10 cellular contexts compared by ENCODE assay signal in genomic region chr14:69651653-69652052, GRCh38. TPM values are rescaled to one million over a fixed set of nuclear protein-coding genes. Genes with fewer than 3 reads are reported as not detected.
DNase-seq lines count a peak whose midpoint lies in the region; ATAC-seq and TF ChIP-seq lines count a peak whose summit lies in the region.
"Had no signal": no experiment of that assay in that cellular context is flagged by ENCODE, and none has a peak within 500 bp of the region (broad histone marks: within the 10 kb centered on the region; RNA-seq: fewer than 3 reads in every experiment).

No MANE protein-coding gene starts in this region.

- no peak overlapping the region for H3T11ph ChIP-seq in H9 (ENCODE audit: low read length)

- peaks cover 72% of the 10 kb centered on the region for H3K4me1 ChIP-seq in DOHH2 (ENCODE audit: control insufficient read depth, low read length)
- H3K4me1 ChIP-seq in Peyer's patch, result peaks cover 19 to 90% (median 51%) of the 10 kb centered on the region in 4 donors
- H3K4me1 ChIP-seq in prostate gland (replicated peaks), result peaks cover 22% of the 10 kb centered on the region
- peaks cover 39% of the 10 kb centered on the region for H3K4me1 ChIP-seq in ovary (ENCODE audit: insufficient read depth)
- H3K4me1 ChIP-seq in H9 (ENCODE audit: insufficient read depth, low read length), result no peaks in the 10 kb centered on the region; the same call in 1 of the 2 replicates
- H3K4me1 ChIP-seq in endodermal cell (ENCODE audit: control insufficient read depth, insufficient read depth, low read length), result peaks cover 17% of the 10 kb centered on the region

- H3K4me1 Mint-ChIP-seq in H9, result peaks cover 34 to 44% of the 10 kb centered on the region in 2 experiments
- H3K4me1 Mint-ChIP-seq in endodermal cell, result peaks cover 54% of the 10 kb centered on the region

- intact Hi-C loops in prostate gland (cut with DNase I) (loop anchor here (5.0 kb wide), 1 partner anchor 34 kb away; no protein-coding TSS in a partner anchor), ovary (cut with DNase I) (no loop called here)

- no peak overlapping the region for H2BK20ac ChIP-seq in H9 (ENCODE audit: low read depth, low read length, poor library complexity, severe bottlenecking)

- peak overlapping the region; percentile 69; the same call in 1 of the 2 replicates for H3K4me3 ChIP-seq in DOHH2 (ENCODE audit: low read length)
- no peak overlapping the region for H3K4me3 ChIP-seq in Peyer's patch
- H3K4me3 ChIP-seq in prostate gland, result no peak overlapping the region
- no peak overlapping the region for H3K4me3 ChIP-seq in ovary
- no peak overlapping the region for H3K4me3 ChIP-seq in endodermal cell (ENCODE audit: low read length)

- TF ChIP-seq POLR2A in Peyer's patch (IDR thresholded peaks at IDR 0.05) (no peak), prostate gland (IDR thresholded peaks at IDR 0.05) (no peak), ovary (IDR thresholded peaks at IDR 0.05) (no peak)

- no peak overlapping the region for H3K18ac ChIP-seq in H9 (ENCODE audit: insufficient read length, low read depth, low read length)

- peaks cover 20% of the 10 kb centered on the region for H3F3A ChIP-seq in DOHH2 (ENCODE audit: control insufficient read depth, insufficient read depth)

- no peak overlapping the region for H2BK15ac ChIP-seq in H9 (ENCODE audit: low read depth, low read length)

- no peak for DNase-seq in Peyer's patch
- DNase-seq in prostate gland (ENCODE audit: low spot score), result no peak
- DNase-seq in ovary, result no peak
- no peak for DNase-seq in H9
- DNase-seq in endodermal cell, result no peak
- DNase-seq: NCI-H187 had no signal

- H3K27ac ChIP-seq in DOHH2 (ENCODE audit: low read depth, low read length), result peak overlapping the region; percentile 89
- H3K27ac ChIP-seq in Peyer's patch, result peak overlapping the region; percentile 82 to 94 (median 88)
- H3K27ac ChIP-seq in prostate gland, result peak overlapping the region; percentile 33 to 52
- H3K27ac ChIP-seq in ovary, result peak overlapping the region in 1 of 2 donors; percentile 79
- H3K27ac ChIP-seq in H9 (ENCODE audit: insufficient read length, low read depth, low read length), result no peak overlapping the region
- H3K27ac ChIP-seq in endodermal cell (ENCODE audit: low read depth, low read length), result no peak overlapping the region

- H3K36me3 Mint-ChIP-seq in H9 (ENCODE audit: insufficient read depth in 1 of 3, low read depth in 3 of 3), result no peaks in the 10 kb centered on the region
- H3K36me3 Mint-ChIP-seq in endodermal cell (ENCODE audit: low read depth), result no peaks in the 10 kb centered on the region

- H3K4me3 Mint-ChIP-seq in H9 (no peak overlapping the region), endodermal cell (no peak overlapping the region)
- H3K4me3 Mint-ChIP-seq: neural crest cell had no signal

- peak overlapping the region; percentile 91 for H3K4me2 ChIP-seq in DOHH2 (ENCODE audit: low read length)
- no peak overlapping the region for H3K4me2 ChIP-seq in H9 (ENCODE audit: insufficient read depth, insufficient read length, low read length)

- H3K9me3 ChIP-seq in DOHH2 (ENCODE audit: control insufficient read depth, insufficient read depth, low read length), result no peaks in the 10 kb centered on the region
- no peaks in the 10 kb centered on the region for H3K9me3 ChIP-seq in Peyer's patch
- H3K9me3 ChIP-seq in prostate gland, result no peaks in the 10 kb centered on the region
- H3K9me3 ChIP-seq in ovary, result no peaks in the 10 kb centered on the region
- no peaks in the 10 kb centered on the region for H3K9me3 ChIP-seq in H9 (ENCODE audit: control insufficient read depth, low read depth, low read length)
- H3K9me3 ChIP-seq in endodermal cell (ENCODE audit: control insufficient read depth, low read length), result no peaks in the 10 kb centered on the region

- H3K9me3 Mint-ChIP-seq in H9, result no peaks in the 10 kb centered on the region
- no peaks in the 10 kb centered on the region for H3K9me3 Mint-ChIP-seq in endodermal cell
- H3K9me3 Mint-ChIP-seq: neural crest cell had no signal

- H2AFZ ChIP-seq in H9 (ENCODE audit: low read length), result no peak overlapping the region

- H3K79me2 ChIP-seq in DOHH2 (ENCODE audit: control insufficient read depth, low read length) (peaks cover 96% of the 10 kb centered on the region), H9 (ENCODE audit: insufficient read depth, low read length) (no peaks in the 10 kb centered on the region)

- H3K27me3 Mint-ChIP-seq in H9 (ENCODE audit: low read depth) (no peaks in the 10 kb centered on the region), endodermal cell (ENCODE audit: insufficient read depth) (no peaks in the 10 kb centered on the region)

- TF ChIP-seq EP300 in ovary (IDR thresholded peaks at IDR 0.05), result no peak

- no peak overlapping the region for H2AK5ac ChIP-seq in H9 (ENCODE audit: insufficient read length, low read length)

- no peak overlapping the region for H4K91ac ChIP-seq in H9 (ENCODE audit: insufficient read length, low read depth, low read length)

- H2BK5ac ChIP-seq in H9 (ENCODE audit: insufficient read length, low read length), result no peak overlapping the region

- H4K20me1 ChIP-seq in DOHH2 (ENCODE audit: control insufficient read depth, insufficient read depth, low read depth, low read length) (peaks cover 14% of the 10 kb centered on the region), H9 (ENCODE audit: control insufficient read depth, insufficient read depth, insufficient read length) (no peaks in the 10 kb centered on the region)

- no peaks in the 10 kb centered on the region for H3K27me3 ChIP-seq in DOHH2 (ENCODE audit: control insufficient read depth, low read length)
- no peaks in the 10 kb centered on the region for H3K27me3 ChIP-seq in Peyer's patch
- H3K27me3 ChIP-seq in prostate gland (replicated peaks; ENCODE audit: insufficient read depth), result no peaks in the 10 kb centered on the region
- no peaks in the 10 kb centered on the region for H3K27me3 ChIP-seq in ovary
- H3K27me3 ChIP-seq in H9 (ENCODE audit: insufficient read depth, low read length), result no peaks in the 10 kb centered on the region
- no peaks in the 10 kb centered on the region for H3K27me3 ChIP-seq in endodermal cell (ENCODE audit: control insufficient read depth, insufficient read depth, low read length, poor library complexity, severe bottlenecking)

- no peaks in the 10 kb centered on the region for H3K23me2 ChIP-seq in H9 (ENCODE audit: insufficient read length, low read depth, low read length, poor library complexity, severe bottlenecking)

- H3K23ac ChIP-seq in H9 (ENCODE audit: insufficient read length, low read depth, low read length), result no peak overlapping the region

- WGBS in prostate gland, result 75% methylated on average over 1 of the region's 1 CpG
- 26 to 57% (median 32%) methylated on average over 1 of the region's 1 CpG for WGBS in ovary, 3 donors
- no CpG with 5 or more reads among the region's 1 CpG for WGBS in H9 (ENCODE audit: extremely low coverage, insufficient read length, low lambda C conversion rate)
- WGBS in endodermal cell (ENCODE audit: insufficient coverage in 1 of 2, insufficient read length in 1 of 2), 2 experiments, result 77% methylated on average over 1 of the region's 1 CpG; no CpG with 5 or more reads in 1 of the 2 experiments

- H4K5ac ChIP-seq in H9 (ENCODE audit: insufficient read length, low read depth, low read length), result no peak overlapping the region

- H2BK12ac ChIP-seq in H9 (ENCODE audit: insufficient read length, low read depth, low read length), result no peak overlapping the region

- H3K4ac ChIP-seq in H9 (ENCODE audit: low read depth, low read length), result no peak overlapping the region

- H3K36me3 ChIP-seq in DOHH2 (ENCODE audit: control insufficient read depth, low read length) (no peaks in the 10 kb centered on the region), Peyer's patch (no peaks in the 10 kb centered on the region), prostate gland (no peaks in the 10 kb centered on the region), ovary (no peaks in the 10 kb centered on the region), endodermal cell (ENCODE audit: control insufficient read depth, insufficient read depth, low read length) (no peaks in the 10 kb centered on the region)

- no peaks in the 10 kb centered on the region for H3K79me1 ChIP-seq in H9 (ENCODE audit: insufficient read depth, low read depth, low read length, poor library complexity, severe bottlenecking)

- H3K14ac ChIP-seq in H9 (ENCODE audit: insufficient read depth, low read length), result no peak overlapping the region

- no peak overlapping the region for H4K8ac ChIP-seq in H9 (replicated peaks; ENCODE audit: insufficient read length, low read depth, low read length)

- H3K9ac ChIP-seq in H9 (ENCODE audit: extremely low read depth, insufficient read length, low read length) (no peak overlapping the region), endodermal cell (ENCODE audit: extremely low read depth, low read length, poor library complexity, severe bottlenecking) (no peak overlapping the region)

- no peak overlapping the region for H2BK120ac ChIP-seq in H9 (ENCODE audit: low read depth, low read length, poor library complexity, severe bottlenecking)

- H3K56ac ChIP-seq in H9 (ENCODE audit: insufficient read length, low read depth, low read length), result no peak overlapping the region

- no peaks in the 10 kb centered on the region for H3K9me2 ChIP-seq in DOHH2 (replicated peaks; ENCODE audit: control insufficient read depth, low read length)

- H3K27ac Mint-ChIP-seq in H9, result no peak overlapping the region
- no peak overlapping the region for H3K27ac Mint-ChIP-seq in endodermal cell

- peak; percentile 30 for ATAC-seq in esophagus mucosa
- ATAC-seq in HG02884 (IDR thresholded peaks at IDR 0.05; ENCODE audit: unreplicated experiment), result no peak

- TF ChIP-seq CTCF in DOHH2 (IDR thresholded peaks at IDR 0.05; ENCODE audit: low read depth, low read length, poor library complexity, severe bottlenecking), result no peak
- TF ChIP-seq CTCF in Peyer's patch (IDR thresholded peaks at IDR 0.05), result no peak
- TF ChIP-seq CTCF in prostate gland (IDR thresholded peaks at IDR 0.05), result no peak
- TF ChIP-seq CTCF in ovary (IDR thresholded peaks at IDR 0.05), result no peak
- no peak for TF ChIP-seq CTCF in H9 (conservative IDR thresholded peaks at IDR 0.05)
- no peak for TF ChIP-seq CTCF in endodermal cell (conservative IDR thresholded peaks at IDR 0.05)

RNA-seq across cellular contexts. Expression of gene SUSD6, which starts 40.3 kb away (rescaled TPM):
- 100 to 1,000 TPM in 3 of 4 donors, 10 to 100 TPM in 1; 33.8 to 125 (median 113) TPM for total RNA-seq in Peyer's patch
- 35.2 TPM for total RNA-seq in esophagus mucosa
- total RNA-seq in prostate gland, result 10 to 100 TPM; 41.1 to 52.3 TPM
- total RNA-seq in ovary, result 10 to 100 TPM; 18.0 to 35.3 (median 29.9) TPM
- polyA plus RNA-seq in ovary, result 10 to 100 TPM; 12.6 to 20.3 TPM
- total RNA-seq in H9 (2021), result 3.6 and 3.7 TPM in 2 replicates
- 1 to 10 TPM; 5.7 to 5.9 TPM for total RNA-seq in endodermal cell
- 10.2 TPM for polyA plus RNA-seq in endodermal cell (2013, experiment 1 of 2)
- polyA plus RNA-seq in endodermal cell (2013, experiment 2 of 2), result 8.1 TPM

Comparison
In these comparisons a context has a peak if more than half of its experiments do, and no peak if none do; other contexts are left out.
1. H3K27ac ChIP-seq: peak in DOHH2 (single experiment), Peyer's patch (4 of 4) and prostate gland (2 of 2); none in H9 (single experiment) and endodermal cell (single experiment).